ENCODE assay signal across 30 cellular contexts in genomic region chr11:117821431-117821830, GRCh38. TPM values are rescaled to one million over a fixed set of nuclear protein-coding genes. Genes with fewer than 3 reads are reported as not detected.
A peak's percentile ranks its signal among the peaks of the same experiment; 100 is the strongest.
DNase-seq lines count a peak whose midpoint lies in the region; ATAC-seq and TF ChIP-seq lines count a peak whose summit lies in the region.
"Had no signal": no experiment of that assay in that cellular context is flagged by ENCODE, and none has a peak within 500 bp of the region (broad histone marks: within the 10 kb centered on the region; RNA-seq: fewer than 3 reads in every experiment).

No MANE protein-coding gene starts in this region.

- H3K4me1 ChIP-seq in mucosa of descending colon (ENCODE audit: low read depth) (peaks cover 35% of the 10 kb centered on the region), aorta (ENCODE audit: control insufficient read depth in 1 of 2, insufficient read depth in 2 of 2, low read length in 2 of 2) (no peaks in the 10 kb centered on the region), upper lobe of left lung (peaks cover 48 to 60% (median 50%) of the 10 kb centered on the region in 4 donors)
- H3K4me1 ChIP-seq: ascending aorta, prostate gland had no signal

- no peaks in the 10 kb centered on the region for H3K27me3 ChIP-seq in aorta (ENCODE audit: control insufficient read depth in 1 of 2, insufficient read depth in 2 of 2, low read length in 1 of 2)
- no peaks in the 10 kb centered on the region for H3K27me3 ChIP-seq in upper lobe of left lung
- H3K27me3 ChIP-seq: ascending aorta, cardiac muscle cell had no signal

- intact Hi-C loops in mucosa of descending colon (cut with DNase I, micrococcal nuclease) (loop anchor here in 1 of 2 donors (10.0 kb wide), 1 partner anchor 133 kb away; no protein-coding TSS in a partner anchor), aorta (cut with DNase I) (no loop called here), MCF 10A (cut with micrococcal nuclease) (no loop called here)

- CTCF ChIA-PET in activated naive CD4-positive, alpha-beta T cell treated with anti-CD3 and anti-CD28 coated beads, Interleukin-2, amount 10 ng/mL, durations not matched to agents 7 days and 5 days (lab: Charles Lee): interaction anchor here (0.7 to 11.5 kb wide), 7 partner anchors 13 to 233 kb away, joined by 3 to 270 read pairs (median 9); no protein-coding TSS in a partner anchor
- CTCF ChIA-PET in MCF 10A (lab: Yijun Ruan, JAX): interaction anchor here (0.6 to 4.3 kb wide), 13 partner anchors 12 to 636 kb away, joined by 3 to 31 read pairs (median 5); no protein-coding TSS in a partner anchor

- H3K9me3 Mint-ChIP-seq in activated naive CD4-positive, alpha-beta T cell treated with anti-CD3 and anti-CD28 coated beads, Interleukin-2, amount 10 ng/mL, durations not matched to agents 7 days and 5 days: no peaks in the 10 kb centered on the region
- peaks cover 2% of the 10 kb centered on the region for H3K9me3 Mint-ChIP-seq in activated naive CD8-positive, alpha-beta T cell treated with anti-CD3 and anti-CD28 coated beads for 36 hours
- H3K9me3 Mint-ChIP-seq in MCF 10A (ENCODE audit: unreplicated experiment): no peaks in the 10 kb centered on the region
- H3K9me3 Mint-ChIP-seq: activated B cell treated with CpG ODN at 0.5 μM for 24 hours; activated CD4-positive, alpha-beta T cell treated with anti-CD3 and anti-CD28 coated beads, Interleukin-2, amount 10 ng/mL, durations not matched to agents 7 days and 5 days; activated naive CD4-positive, alpha-beta T cell treated with anti-CD3 and anti-CD28 coated beads, Interleukin-2, amount 50 U/mL, for 24 hours; CD4-positive, alpha-beta T cell; HFFc6; type B pancreatic cell had no signal

- TF ChIP-seq CTCF in mucosa of descending colon (IDR thresholded peaks at IDR 0.05): no peak
- TF ChIP-seq CTCF in upper lobe of left lung (IDR thresholded peaks at IDR 0.05): no peak
- TF ChIP-seq CTCF in MCF 10A (IDR thresholded peaks at IDR 0.05; ENCODE audit: unreplicated experiment): no peak

- H3K36me3 Mint-ChIP-seq in activated naive CD4-positive, alpha-beta T cell treated with anti-CD3 and anti-CD28 coated beads, Interleukin-2, amount 10 ng/mL, durations not matched to agents 7 days and 5 days: no peaks in the 10 kb centered on the region
- H3K36me3 Mint-ChIP-seq in activated naive CD8-positive, alpha-beta T cell treated with anti-CD3 and anti-CD28 coated beads for 36 hours: peaks cover 3% of the 10 kb centered on the region
- no peaks in the 10 kb centered on the region for H3K36me3 Mint-ChIP-seq in MCF 10A (ENCODE audit: insufficient read depth, unreplicated experiment)
- H3K36me3 Mint-ChIP-seq: activated naive CD4-positive, alpha-beta T cell treated with anti-CD3 and anti-CD28 coated beads, Interleukin-2, amount 50 U/mL, for 24 hours; type B pancreatic cell had no signal

- DNase-seq in activated naive CD4-positive, alpha-beta T cell treated with anti-CD3 and anti-CD28 coated beads, Interleukin-2, amount 10 ng/mL, durations not matched to agents 7 days and 5 days: peak; percentile 11
- DNase-seq in activated naive CD4-positive, alpha-beta T cell (lab: John Stamatoyannopoulos, UW): no peak
- DNase-seq in activated naive CD8-positive, alpha-beta T cell treated with anti-CD3 and anti-CD28 coated beads for 36 hours: no peak
- DNase-seq in mucosa of descending colon (peak in 2 of 3 donors; percentile 24 to 52), aorta (peak; percentile 45 to 55), cerebellum (ENCODE audit: low spot score) (no peak), upper lobe of left lung (no peak), MCF 10A (ENCODE audit: unreplicated experiment) (no peak)
- DNase-seq: cortex of kidney, HFFc6, islet precursor cell, NCI-H2029, NCI-H524 treated with DMSO at 0.1 percent for 48 hours had no signal

- no peak for TF ChIP-seq EP300 in upper lobe of left lung (IDR thresholded peaks at IDR 0.05)

- no peaks in the 10 kb centered on the region for H3K9me3 ChIP-seq in mucosa of descending colon
- no peaks in the 10 kb centered on the region for H3K9me3 ChIP-seq in aorta (ENCODE audit: control insufficient read depth, low read length)
- no peaks in the 10 kb centered on the region for H3K9me3 ChIP-seq in upper lobe of left lung
- H3K9me3 ChIP-seq: A549, ascending aorta, prostate gland had no signal

- BruUV-seq in MCF 10A (replicated peaks; lab: Mats Ljungman, UMichigan): no TSS peak

- no peak for TF ChIP-seq POLR2A in upper lobe of left lung (IDR thresholded peaks at IDR 0.05)

- H3K27ac ChIP-seq in aorta (ENCODE audit: low read depth in 1 of 2, low read length in 2 of 2) (no peak overlapping the region), upper lobe of left lung (no peak overlapping the region)
- H3K27ac ChIP-seq: A549, ascending aorta, cardiac muscle cell, GM23248, HL-60, prostate gland, SK-N-MC had no signal

- peaks cover 27% of the 10 kb centered on the region for H3K27me3 Mint-ChIP-seq in activated naive CD4-positive, alpha-beta T cell treated with anti-CD3 and anti-CD28 coated beads, Interleukin-2, amount 10 ng/mL, durations not matched to agents 7 days and 5 days
- no peaks in the 10 kb centered on the region for H3K27me3 Mint-ChIP-seq in activated naive CD8-positive, alpha-beta T cell treated with anti-CD3 and anti-CD28 coated beads for 36 hours
- H3K27me3 Mint-ChIP-seq in MCF 10A (ENCODE audit: insufficient read depth, unreplicated experiment): no peaks in the 10 kb centered on the region
- H3K27me3 Mint-ChIP-seq: activated CD4-positive, alpha-beta T cell treated with anti-CD3 and anti-CD28 coated beads, Interleukin-2, amount 10 ng/mL, durations not matched to agents 7 days and 5 days; activated naive CD4-positive, alpha-beta T cell treated with anti-CD3 and anti-CD28 coated beads, Interleukin-2, amount 50 U/mL, for 24 hours; CD4-positive, alpha-beta T cell had no signal

- peaks cover 56% of the 10 kb centered on the region for H3K4me1 Mint-ChIP-seq in activated naive CD4-positive, alpha-beta T cell treated with anti-CD3 and anti-CD28 coated beads, Interleukin-2, amount 10 ng/mL, durations not matched to agents 7 days and 5 days
- H3K4me1 Mint-ChIP-seq in activated naive CD8-positive, alpha-beta T cell treated with anti-CD3 and anti-CD28 coated beads for 36 hours: peaks cover 62% of the 10 kb centered on the region
- peaks cover 18% of the 10 kb centered on the region for H3K4me1 Mint-ChIP-seq in MCF 10A (ENCODE audit: insufficient read depth, unreplicated experiment)

- POLR2A ChIA-PET in MCF 10A (lab: Yijun Ruan, JAX): no interaction called here

- no peak overlapping the region for H3K27ac Mint-ChIP-seq in activated naive CD4-positive, alpha-beta T cell treated with anti-CD3 and anti-CD28 coated beads, Interleukin-2, amount 10 ng/mL, durations not matched to agents 7 days and 5 days
- H3K27ac Mint-ChIP-seq in activated naive CD8-positive, alpha-beta T cell treated with anti-CD3 and anti-CD28 coated beads for 36 hours: peak overlapping the region; percentile 5
- H3K27ac Mint-ChIP-seq in MCF 10A (ENCODE audit: low read depth, unreplicated experiment): no peak overlapping the region
- H3K27ac Mint-ChIP-seq: activated B cell treated with CpG ODN at 0.5 μM for 24 hours; activated CD4-positive, alpha-beta T cell treated with anti-CD3 and anti-CD28 coated beads, Interleukin-2, amount 10 ng/mL, durations not matched to agents 7 days and 5 days; CD4-positive, alpha-beta T cell; HFFc6; type B pancreatic cell had no signal

- ATAC-seq in mucosa of descending colon (no peak), aorta (ENCODE audit: low FRiP score) (no peak), upper lobe of left lung (ENCODE audit: low FRiP score in 2 of 2) (no peak)
- ATAC-seq: left ventricle myocardium superior, PC-3, sciatic nerve had no signal

- no peak overlapping the region for H3K4me3 ChIP-seq in mucosa of descending colon
- H3K4me3 ChIP-seq in aorta (ENCODE audit: low read length in 2 of 2): no peak overlapping the region
- no peak overlapping the region for H3K4me3 ChIP-seq in upper lobe of left lung
- H3K4me3 ChIP-seq: A549, ascending aorta, cardiac muscle cell, GM23248, prostate gland, SK-N-MC had no signal

- no peak overlapping the region for H3K4me3 Mint-ChIP-seq in activated naive CD4-positive, alpha-beta T cell treated with anti-CD3 and anti-CD28 coated beads, Interleukin-2, amount 10 ng/mL, durations not matched to agents 7 days and 5 days
- no peak overlapping the region for H3K4me3 Mint-ChIP-seq in activated naive CD8-positive, alpha-beta T cell treated with anti-CD3 and anti-CD28 coated beads for 36 hours
- no peak overlapping the region for H3K4me3 Mint-ChIP-seq in MCF 10A (ENCODE audit: unreplicated experiment)
- H3K4me3 Mint-ChIP-seq: activated B cell treated with CpG ODN at 0.5 μM for 24 hours; activated CD4-positive, alpha-beta T cell treated with anti-CD3 and anti-CD28 coated beads, Interleukin-2, amount 10 ng/mL, durations not matched to agents 7 days and 5 days; activated naive CD4-positive, alpha-beta T cell treated with anti-CD3 and anti-CD28 coated beads, Interleukin-2, amount 50 U/mL, for 24 hours; CD4-positive, alpha-beta T cell; HFFc6; type B pancreatic cell had no signal

- WGBS in aorta, 2 donors: 87 to 92% methylated on average over 12 of the region's 12 CpGs
- WGBS in upper lobe of left lung, 2 donors: 75 to 88% methylated on average over 8 to 12 of the region's 12 CpGs

- H3K36me3 ChIP-seq in mucosa of descending colon (ENCODE audit: low read depth): no peaks in the 10 kb centered on the region
- H3K36me3 ChIP-seq in aorta (ENCODE audit: control insufficient read depth in 1 of 2, insufficient read depth in 2 of 2, low read length in 1 of 2): no peaks in the 10 kb centered on the region
- H3K36me3 ChIP-seq in upper lobe of left lung: no peaks in the 10 kb centered on the region
- H3K36me3 ChIP-seq: ascending aorta, cardiac muscle cell, prostate gland had no signal

RNA-seq across cellular contexts. Expression of gene FXYD2, which starts 3.1 kb away (rescaled TPM):
- total RNA-seq in activated naive CD8-positive, alpha-beta T cell treated with anti-CD3 and anti-CD28 coated beads for 36 hours: 1 to 10 TPM; 8.3 to 8.8 TPM
- total RNA-seq in mucosa of descending colon (1 to 10 TPM; 1.2 to 9.1 (median 1.5) TPM), aorta (1 to 10 TPM; 1.1 to 4.7 TPM), cerebellum (2.4 TPM), upper lobe of left lung (1 to 10 TPM in 4 of 6 donors, under 1 TPM in 2; 0.15 to 4.5 (median 2.4) TPM), MCF 10A (2022) (not detected in 2 replicates)
- polyA plus RNA-seq in aorta: 1 to 10 TPM in 1 of 2 donors, not detected in 1; 1.5 TPM
- total RNA-seq: ascending aorta, Daoy, GM23248, PC-3 had no signal
- polyA plus RNA-seq: GM23248 had no signal

RNA-seq across cellular contexts. Expression of gene DSCAML1, which starts 24.4 kb away (rescaled TPM):
- total RNA-seq in activated naive CD8-positive, alpha-beta T cell treated with anti-CD3 and anti-CD28 coated beads for 36 hours: under 1 TPM; 0.87 to 0.94 TPM
- total RNA-seq in mucosa of descending colon: 1 to 10 TPM; 5.0 to 5.5 (median 5.3) TPM
- total RNA-seq in aorta: 1 to 10 TPM in 1 of 2 donors, under 1 TPM in 1; 0.58 to 2.2 TPM
- polyA plus RNA-seq in aorta: under 1 TPM in 1 of 2 donors, not detected in 1; 0.13 TPM
- 18.8 TPM for total RNA-seq in cerebellum
- 1 to 10 TPM in 3 of 6 donors, under 1 TPM in 3; 0.30 to 3.1 (median 1.3) TPM for total RNA-seq in upper lobe of left lung
- total RNA-seq in MCF 10A (2022): not detected in 2 replicates
- total RNA-seq: ascending aorta, Daoy, GM23248, HFFc6, PC-3 had no signal
- polyA plus RNA-seq: cardiac muscle cell, GM23248 had no signal

RNA-seq across cellular contexts. Expression of gene FXYD6, which starts 55.0 kb away (rescaled TPM):
- total RNA-seq in activated naive CD8-positive, alpha-beta T cell treated with anti-CD3 and anti-CD28 coated beads for 36 hours: under 1 TPM in 1 of 2 experiments, not detected in 1; 0.18 TPM
- 100 to 1,000 TPM in 1 of 3 donors, 10 to 100 TPM in 2; 10.2 to 246 (median 15.9) TPM for total RNA-seq in mucosa of descending colon
- 10 to 100 TPM; 28.6 to 28.7 TPM for total RNA-seq in aorta
- 10 to 100 TPM; 14.5 to 28.2 TPM for polyA plus RNA-seq in aorta
- 93.6 TPM for total RNA-seq in cerebellum
- 10 to 100 TPM; 16.2 to 61.4 (median 33.8) TPM for total RNA-seq in upper lobe of left lung
- not detected in 2 replicates for total RNA-seq in MCF 10A (2022)
- total RNA-seq: activated B cell treated with CpG ODN at 0.5 μM for 24 hours; activated CD4-positive, alpha-beta T cell treated with anti-CD3 and anti-CD28 coated beads, Interleukin-2, amount 10 ng/mL, durations not matched to agents 7 days and 5 days; CD4-positive, alpha-beta T cell; GM23248; HFFc6; PC-3; T-helper 1 cell treated with Interleukin-12 subunit alpha and Interleukin-12 subunit beta and Interleukin-4 antibody, amounts not matched to agents 30 ng/mL and 1 ng/mL, for 36 hours had no signal
- polyA plus RNA-seq: GM23248 had no signal

Comparison
In these comparisons a context has a peak if more than half of its experiments do, and no peak if none do; other contexts are left out.
1. DNase-seq: peak in activated naive CD4-positive, alpha-beta T cell treated with anti-CD3 and anti-CD28 coated beads, Interleukin-2, amount 10 ng/mL, durations not matched to agents 7 days and 5 days (single experiment), mucosa of descending colon (2 of 3) and aorta (2 of 2); none in activated naive CD4-positive, alpha-beta T cell (0 of 4), activated naive CD8-positive, alpha-beta T cell treated with anti-CD3 and anti-CD28 coated beads for 36 hours (single experiment), cerebellum (single experiment), upper lobe of left lung (0 of 2) and MCF 10A (single experiment).
2. RNA of gene FXYD6, which starts 55.0 kb away (total RNA-seq): 93.6 TPM in cerebellum (single experiment), 16.2 to 61.4 TPM in upper lobe of left lung, 28.6 to 28.7 TPM in aorta and 10.2 to 246 TPM in mucosa of descending colon; 0.18 TPM in activated naive CD8-positive, alpha-beta T cell treated with anti-CD3 and anti-CD28 coated beads for 36 hours and not detected in MCF 10A; every median in the first group is over 4 times any median in the second.